Comparison of ENCODE assay signal across 8 cellular contexts in the genomic region with DNA sequence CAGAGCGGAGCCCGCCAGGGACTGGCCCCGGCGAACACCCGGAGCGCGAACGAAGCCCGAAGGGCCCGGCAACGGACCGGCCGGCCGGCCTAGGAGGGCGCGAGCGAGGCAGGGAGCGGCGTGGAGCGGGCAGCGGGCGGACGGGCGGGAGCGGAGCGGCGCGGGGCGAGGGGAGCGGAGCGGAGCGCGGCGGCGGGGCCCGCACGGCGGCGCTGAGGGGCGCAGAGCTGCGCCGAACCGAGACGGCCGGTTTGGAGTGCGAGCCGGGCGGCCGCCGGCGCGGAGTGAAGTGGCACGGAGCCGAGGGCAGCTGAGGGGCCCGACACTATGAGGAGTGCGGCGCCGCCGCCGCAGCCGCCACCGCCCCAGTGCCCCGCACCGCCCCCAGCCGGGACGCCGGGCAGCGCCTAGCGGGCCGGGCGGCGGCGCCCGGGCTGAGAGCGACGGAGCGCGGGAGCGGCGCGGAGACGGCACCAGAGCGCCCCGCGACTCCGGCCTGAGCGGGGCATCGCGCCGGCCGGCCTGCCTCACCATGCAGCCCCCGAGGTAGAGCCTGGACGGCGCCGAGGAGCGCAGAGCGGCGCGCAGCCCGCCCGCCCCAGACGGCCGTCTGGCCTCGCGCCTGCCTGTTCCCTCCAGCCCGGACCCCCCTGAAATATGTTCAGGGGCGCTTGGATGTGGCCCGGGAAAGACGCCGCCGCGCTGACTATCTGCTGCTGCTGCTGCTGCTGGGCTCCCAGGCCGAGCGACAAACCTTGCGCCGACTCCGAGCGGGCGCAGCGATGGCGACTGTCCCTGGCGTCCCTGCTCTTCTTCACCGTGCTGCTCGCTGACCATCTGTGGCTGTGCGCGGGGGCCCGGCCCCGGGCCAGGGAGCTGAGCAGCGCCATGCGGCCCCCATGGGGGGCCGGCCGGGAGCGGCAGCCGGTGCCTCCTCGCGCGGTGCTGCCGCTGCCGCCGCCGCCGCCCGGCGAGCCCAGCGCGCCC. TPM values are rescaled to one million over a fixed set of nuclear protein-coding genes. Genes with fewer than 3 reads are reported as not detected.
DNase-seq lines count a peak whose midpoint lies in the region; ATAC-seq and TF ChIP-seq lines count a peak whose summit lies in the region.

No MANE protein-coding gene starts in this region.

- intact Hi-C loops in testis (cut with DNase I; ENCODE audit: low total_unique reads) (no loop called here), posterior vena cava (cut with DNase I) (no loop called here)

- no peaks in the 10 kb centered on the region for H3K36me3 ChIP-seq in testis (ENCODE audit: low read depth, missing control alignments)

- H3K27me3 ChIP-seq in testis, result no peaks in the 10 kb centered on the region

- ATAC-seq in activated T-helper 17 cell treated with anti-CD3 and anti-CD28 coated beads, Interleukin-2, amount 50 U/mL, for 72 hours (replicated peaks), result peak; percentile 35
- ATAC-seq in left lobe of liver, result peak; percentile 10
- no peak for ATAC-seq in HG03469 (IDR thresholded peaks at IDR 0.05; ENCODE audit: unreplicated experiment)

- TF ChIP-seq CTCF in testis (IDR thresholded peaks at IDR 0.05), result no peak

- H3K9me3 ChIP-seq in testis, result no peaks in the 10 kb centered on the region

- WGBS in testis, 2 donors, result 0% methylated on average over 3 of the region's 146 CpGs; no CpG with 5 or more reads in 1 of the 2 donors

- H3K4me1 Mint-ChIP-seq in activated T-helper 17 cell treated with anti-CD3 and anti-CD28 coated beads, Interleukin-2, amount 50 U/mL, for 72 hours, result peaks cover 5% of the 10 kb centered on the region

- no peak overlapping the region for H3K27ac Mint-ChIP-seq in activated T-helper 17 cell treated with anti-CD3 and anti-CD28 coated beads, Interleukin-2, amount 50 U/mL, for 72 hours

- H3K4me3 Mint-ChIP-seq in activated T-helper 17 cell treated with anti-CD3 and anti-CD28 coated beads, Interleukin-2, amount 50 U/mL, for 72 hours, result peak overlapping the region; percentile 72

- peak; percentile 43 for DNase-seq in NCI-H82 (lab: John Stamatoyannopoulos, UW)
- DNase-seq in NCI-H82 treated with DMSO at 0.1 percent for 48 hours (lab: John Stamatoyannopoulos, UW; ENCODE audit: unreplicated experiment), result no peak
- no peak for DNase-seq in left lobe of liver (ENCODE audit: low spot score)
- no peak for DNase-seq in testis
- DNase-seq in effector CD8-positive, alpha-beta T cell (lab: John Stamatoyannopoulos, UW), result no peak
- no peak for DNase-seq in posterior vena cava (ENCODE audit: low spot score)

- H3K4me1 ChIP-seq in testis, result no peaks in the 10 kb centered on the region

- H3K27me3 Mint-ChIP-seq in activated T-helper 17 cell treated with anti-CD3 and anti-CD28 coated beads, Interleukin-2, amount 50 U/mL, for 72 hours, result peaks cover 17% of the 10 kb centered on the region

- no peaks in the 10 kb centered on the region for H3K36me3 Mint-ChIP-seq in activated T-helper 17 cell treated with anti-CD3 and anti-CD28 coated beads, Interleukin-2, amount 50 U/mL, for 72 hours (ENCODE audit: low read depth)

- no peaks in the 10 kb centered on the region for H3K9me3 Mint-ChIP-seq in activated T-helper 17 cell treated with anti-CD3 and anti-CD28 coated beads, Interleukin-2, amount 50 U/mL, for 72 hours

- TF ChIP-seq POLR2A in testis (IDR thresholded peaks at IDR 0.05), result no peak

- H3K4me3 ChIP-seq in testis, result peak overlapping the region; percentile 40 to 54

- H3K27ac ChIP-seq in testis, result no peak overlapping the region

RNA-seq across cellular contexts. Expression of a gene that starts 0.8 kb away (rescaled TPM):
- total RNA-seq in activated T-helper 17 cell treated with anti-CD3 and anti-CD28 coated beads, Interleukin-2, amount 50 U/mL, for 72 hours, result under 1 TPM; 0.32 to 0.45 TPM
- 0.33 TPM for total RNA-seq in left lobe of liver
- total RNA-seq in testis, result 1 to 10 TPM; 3.7 to 4.1 TPM
- polyA plus RNA-seq in testis (ENCODE audit: insufficient read depth, low read depth, low replicate concordance), result 2.3 TPM
- under 1 TPM; 0.23 to 0.48 TPM for total RNA-seq in posterior vena cava
